Comparison of ENCODE assay signal across 11 cellular contexts in genomic region chr1:226201029-226201593, GRCh38.
DNase-seq lines count a peak whose midpoint lies in the region; ATAC-seq, FAIRE-seq and TF ChIP-seq lines count a peak whose summit lies in the region.
"Had no signal": no experiment of that assay in that cellular context is flagged by ENCODE, and none has a peak within 500 bp of the region (broad histone marks: within the 10 kb centered on the region; RNA-seq: fewer than 3 reads in every experiment).

No MANE protein-coding gene starts in this region.

- no peaks in the 10 kb centered on the region for H3K9me3 ChIP-seq in OCI-LY1 (ENCODE audit: low read length)
- H3K9me3 ChIP-seq: upper lobe of left lung had no signal

- ATAC-seq in GM21367 (IDR thresholded peaks at IDR 0.05; ENCODE audit: unreplicated experiment) (peak; percentile 53), GM18519 (IDR thresholded peaks at IDR 0.05; ENCODE audit: low FRiP score, unreplicated experiment) (no peak)

- H3K4me2 ChIP-seq in OCI-LY1 (ENCODE audit: low read length), result no peak overlapping the region

- TF ChIP-seq CTCF in OCI-LY1 (IDR thresholded peaks at IDR 0.05; ENCODE audit: low read length), result peak; percentile 56

- DNase-seq in D341Med (ENCODE audit: low spot score) (peak; percentile 66), germinal center (ENCODE audit: low spot score) (peak; percentile 68), HTR-8/SVneo (ENCODE audit: insufficient read length, low spot score) (no peak), head of caudate nucleus (no peak), cerebellar nuclear complex (lab: John Stamatoyannopoulos, UW) (no peak)
- DNase-seq: foreskin melanocyte, retina had no signal

- no peaks in the 10 kb centered on the region for H3K9me2 ChIP-seq in OCI-LY1 (ENCODE audit: low read depth, low read length)

- H3K36me3 ChIP-seq in OCI-LY1 (ENCODE audit: insufficient read depth, low read length), result no peaks in the 10 kb centered on the region
- H3K36me3 ChIP-seq: upper lobe of left lung had no signal

- no peak for FAIRE-seq in HTR-8/SVneo (lab: Jason Lieb, UNC)

- H4K20me1 ChIP-seq in OCI-LY1 (ENCODE audit: insufficient read depth, low read length), result no peaks in the 10 kb centered on the region

- intact Hi-C loops in head of caudate nucleus (cut with DNase I), result no loop called here

- H3K27me3 ChIP-seq in OCI-LY1 (ENCODE audit: insufficient read depth, low read length), result no peaks in the 10 kb centered on the region
- H3K27me3 ChIP-seq: upper lobe of left lung had no signal

- H3K79me2 ChIP-seq in OCI-LY1 (ENCODE audit: insufficient read depth, low read length), result no peaks in the 10 kb centered on the region

- no peak overlapping the region for H2AFZ ChIP-seq in OCI-LY1 (ENCODE audit: low read length)

- peaks cover 20% of the 10 kb centered on the region for H3K4me1 ChIP-seq in OCI-LY1 (ENCODE audit: insufficient read depth, low read length, severe bottlenecking)
- H3K4me1 ChIP-seq: upper lobe of left lung had no signal

- no peaks in the 10 kb centered on the region for H3F3A ChIP-seq in OCI-LY1 (ENCODE audit: insufficient read depth, low read length)

- H3K27ac ChIP-seq in OCI-LY1 (ENCODE audit: low read depth, low read length, poor library complexity, severe bottlenecking), result no peak overlapping the region
- H3K27ac ChIP-seq: upper lobe of left lung had no signal

- H3K4me3 ChIP-seq in OCI-LY1 (ENCODE audit: low read depth, low read length, poor library complexity, severe bottlenecking), result no peak overlapping the region
- H3K4me3 ChIP-seq: upper lobe of left lung had no signal

- no peak overlapping the region for H3K9ac ChIP-seq in OCI-LY1 (ENCODE audit: low read length)

Comparison
In these comparisons a context has a peak if more than half of its experiments do, and no peak if none do; other contexts are left out.
1. DNase-seq: peak in D341Med (single experiment) and germinal center (single experiment); none in HTR-8/SVneo (single experiment), head of caudate nucleus (0 of 42) and cerebellar nuclear complex (0 of 2).